1 cellular context compared by ENCODE assay signal in the genomic region with DNA sequence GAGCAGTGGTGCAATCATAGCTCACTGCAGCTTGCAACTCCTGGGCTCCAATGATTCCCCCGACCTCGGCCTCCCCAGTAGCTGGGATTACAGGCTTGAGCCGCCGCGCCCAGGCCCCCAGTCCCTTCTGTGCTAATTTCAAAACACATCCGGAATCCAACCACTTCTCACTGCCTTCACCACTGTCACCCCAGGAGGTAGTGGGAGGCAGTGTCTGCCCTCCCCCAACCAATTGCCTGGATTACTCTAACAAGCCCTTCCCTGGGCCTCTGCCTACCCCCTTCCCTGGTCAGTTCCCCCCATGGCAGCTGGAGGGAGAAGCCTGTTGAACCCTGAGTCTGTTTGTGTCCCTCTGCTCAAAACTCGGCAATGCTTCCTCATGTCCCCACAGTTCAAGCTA.
A peak's percentile ranks its signal among the peaks of the same experiment; 100 is the strongest.
TF ChIP-seq lines count a peak whose summit lies in the region.

No MANE protein-coding gene starts in this region.

TF ChIP-seq in HepG2, 621 proteins besides CTCF, POLR2A, EP300 and RAD21:
- TF ChIP-seq ZNF430 (CRISPR knock-in tag; IDR thresholded peaks at IDR 0.05), result peak; percentile 31; the same call in 1 of the 2 replicates
- TF ChIP-seq CEBPB (IDR thresholded peaks at IDR 0.05; ENCODE audit: borderline replicate concordance, low read depth, low read length), result 0 out of 2 replicates have a peak, but pooled peaks have one; percentile 10
- TF ChIP-seq, protein P1, sequence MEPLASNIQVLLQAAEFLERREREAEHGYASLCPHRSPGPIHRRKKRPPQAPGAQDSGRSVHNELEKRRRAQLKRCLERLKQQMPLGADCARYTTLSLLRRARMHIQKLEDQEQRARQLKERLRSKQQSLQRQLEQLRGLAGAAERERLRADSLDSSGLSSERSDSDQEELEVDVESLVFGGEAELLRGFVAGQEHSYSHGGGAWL (CRISPR knock-in tag; IDR thresholded peaks at IDR 0.05), result no peak
- TF ChIP-seq ZNF776 (CRISPR knock-in tag; IDR thresholded peaks at IDR 0.05), result no peak
- 0 out of 2 replicates have a peak, but pooled peaks have one; percentile 35 for TF ChIP-seq ZNF605 (CRISPR knock-in tag; IDR thresholded peaks at IDR 0.05)
TF ChIP-seq in HepG2: peak in this region for 3.
